Comparison of ENCODE assay signal across 21 cellular contexts in genomic region chr16:67518676-67519075, GRCh38. TPM values are rescaled to one million over a fixed set of nuclear protein-coding genes. Genes with fewer than 3 reads are reported as not detected.
DNase-seq lines count a peak whose midpoint lies in the region; ATAC-seq and TF ChIP-seq lines count a peak whose summit lies in the region.
"Had no signal": no experiment of that assay in that cellular context is flagged by ENCODE, and none has a peak within 500 bp of the region (broad histone marks: within the 10 kb centered on the region; RNA-seq: fewer than 3 reads in every experiment).

No MANE protein-coding gene starts in this region.

- H3K9ac ChIP-seq in BLaER1, result peak overlapping the region; percentile 74

- intact Hi-C loops in esophagus muscularis mucosa (cut with DNase I), result loop anchor here (5.0 kb wide), 1 partner anchor 36 kb away; the partner anchor contains the start of genes AGRP and ATP6V0D1

- H3K27ac ChIP-seq in BLaER1 (peak overlapping the region; percentile 91), esophagus muscularis mucosa (replicated peaks in 1 of 4) (no peak overlapping the region)
- H3K27ac ChIP-seq: cardiac muscle cell, neutrophil, suprapubic skin had no signal

- H3K4me3 ChIP-seq in BLaER1, result peak overlapping the region; percentile 49
- H3K4me3 ChIP-seq in GM08714 (ENCODE audit: low read length), result peak overlapping the region; percentile 41; the same call in 1 of the 2 replicates
- H3K4me3 ChIP-seq in esophagus muscularis mucosa, result no peak overlapping the region
- H3K4me3 ChIP-seq: cardiac muscle cell, suprapubic skin had no signal

- H3K36me3 Mint-ChIP-seq in activated T-helper 17 cell treated with anti-CD3 and anti-CD28 coated beads, Interleukin-2, amount 50 U/mL, for 72 hours (ENCODE audit: low read depth), result no peaks in the 10 kb centered on the region
- no peaks in the 10 kb centered on the region for H3K36me3 Mint-ChIP-seq in naive B cell

- no peaks in the 10 kb centered on the region for H4K20me1 ChIP-seq in BLaER1

- TF ChIP-seq EP300 in esophagus muscularis mucosa (IDR thresholded peaks at IDR 0.05), result no peak

- H3K9me3 Mint-ChIP-seq in activated T-helper 17 cell treated with anti-CD3 and anti-CD28 coated beads, Interleukin-2, amount 50 U/mL, for 72 hours, result no peaks in the 10 kb centered on the region
- no peaks in the 10 kb centered on the region for H3K9me3 Mint-ChIP-seq in naive B cell

- H3K27ac Mint-ChIP-seq in activated T-helper 17 cell treated with anti-CD3 and anti-CD28 coated beads, Interleukin-2, amount 50 U/mL, for 72 hours, result peak overlapping the region; percentile 73
- peak overlapping the region; percentile 97 to 100 (median 99) for H3K27ac Mint-ChIP-seq in naive B cell

- no peak for TF ChIP-seq POLR2A in esophagus muscularis mucosa (IDR thresholded peaks at IDR 0.05; ENCODE audit: low read depth)

- H3K27me3 Mint-ChIP-seq in activated T-helper 17 cell treated with anti-CD3 and anti-CD28 coated beads, Interleukin-2, amount 50 U/mL, for 72 hours, result no peaks in the 10 kb centered on the region
- H3K27me3 Mint-ChIP-seq in naive B cell, result no peaks in the 10 kb centered on the region

- WGBS in esophagus muscularis mucosa, result 80% methylated on average over 7 of the region's 8 CpGs

- H3K4me1 ChIP-seq in BLaER1 (peaks cover 90% of the 10 kb centered on the region), esophagus muscularis mucosa (peaks cover 10 to 29% (median 15%) of the 10 kb centered on the region in 4 donors)

- peaks cover 11% of the 10 kb centered on the region for H3K4me1 Mint-ChIP-seq in activated T-helper 17 cell treated with anti-CD3 and anti-CD28 coated beads, Interleukin-2, amount 50 U/mL, for 72 hours
- H3K4me1 Mint-ChIP-seq in naive B cell, result peaks cover 67 to 90% (median 78%) of the 10 kb centered on the region in 3 donors

- no peaks in the 10 kb centered on the region for H3K36me3 ChIP-seq in BLaER1
- H3K36me3 ChIP-seq in esophagus muscularis mucosa, result no peaks in the 10 kb centered on the region
- H3K36me3 ChIP-seq: cardiac muscle cell, neutrophil, suprapubic skin had no signal

- H3K4me2 ChIP-seq in BLaER1, result peak overlapping the region; percentile 93

- H3K9me3 ChIP-seq in BLaER1 (no peaks in the 10 kb centered on the region), esophagus muscularis mucosa (no peaks in the 10 kb centered on the region)
- H3K9me3 ChIP-seq: neutrophil, suprapubic skin had no signal

- H3K4me3 Mint-ChIP-seq in activated T-helper 17 cell treated with anti-CD3 and anti-CD28 coated beads, Interleukin-2, amount 50 U/mL, for 72 hours, result no peak overlapping the region
- peak overlapping the region; percentile 67 to 91 (median 85) for H3K4me3 Mint-ChIP-seq in naive B cell

- DNase-seq in naive B cell (no peak), NCI-H524 treated with DMSO at 0.1 percent for 48 hours (lab: John Stamatoyannopoulos, UW) (no peak), esophagus muscularis mucosa (ENCODE audit: extremely low spot score) (no peak)
- DNase-seq: amniotic stem cell; erythroblast; NCI-H1417 treated with DMSO at 0.1 percent for 48 hours; NCI-H2171; NCI-H526 treated with DMSO at 0.1 percent for 48 hours; SHP77 treated with DMSO at 0.1 percent for 48 hours; stimulated activated CD4-positive, alpha-beta T cell treated with anti-CD3 and anti-CD28 coated beads, Interleukin-4, amount 100 ng/mL, for 4 hours had no signal

- TF ChIP-seq CTCF in esophagus muscularis mucosa (IDR thresholded peaks at IDR 0.05), result no peak

- no peak for ATAC-seq in activated T-helper 17 cell treated with anti-CD3 and anti-CD28 coated beads, Interleukin-2, amount 50 U/mL, for 72 hours (replicated peaks)
- ATAC-seq in naive B cell (ENCODE audit: low read depth in 2 of 2) (no peak), GM19023 (IDR thresholded peaks at IDR 0.05; ENCODE audit: unreplicated experiment) (no peak)
- ATAC-seq: HCT116 had no signal

- H3K27me3 ChIP-seq in BLaER1, result no peaks in the 10 kb centered on the region
- H3K27me3 ChIP-seq in esophagus muscularis mucosa, result no peaks in the 10 kb centered on the region
- H3K27me3 ChIP-seq: neutrophil, suprapubic skin had no signal

RNA-seq across cellular contexts. Expression of gene RIPOR1, which starts 10.0 kb away (rescaled TPM):
- total RNA-seq in activated T-helper 17 cell treated with anti-CD3 and anti-CD28 coated beads, Interleukin-2, amount 50 U/mL, for 72 hours, result 10 to 100 TPM; 30.4 to 57.0 TPM
- polyA plus RNA-seq in naive B cell (ENCODE audit: low read depth in 6 of 6), result 10 to 100 TPM in 5 of 6 donors, 1 to 10 TPM in 1; 3.4 to 34.5 (median 16.5) TPM
- total RNA-seq in esophagus muscularis mucosa, result 100 to 1,000 TPM in 1 of 4 donors, 10 to 100 TPM in 3; 63.1 to 108 (median 68.4) TPM

RNA-seq across cellular contexts. Expression of gene AGRP, which starts 35.3 kb away (rescaled TPM):
- not detected for total RNA-seq in activated T-helper 17 cell treated with anti-CD3 and anti-CD28 coated beads, Interleukin-2, amount 50 U/mL, for 72 hours
- not detected for polyA plus RNA-seq in naive B cell (ENCODE audit: low read depth in 6 of 6)
- not detected for total RNA-seq in esophagus muscularis mucosa
- total RNA-seq: cardiac muscle cell; frontal cortex; M059J; suprapubic skin; T-helper 1 cell treated with Interleukin-12 subunit alpha and Interleukin-12 subunit beta and Interleukin-4 antibody, amounts not matched to agents 30 ng/mL and 1 ng/mL, for 36 hours had no signal
- polyA plus RNA-seq: cardiac muscle cell had no signal

RNA-seq across cellular contexts. Expression of gene ATP6V0D1, which starts 37.7 kb away (rescaled TPM):
- total RNA-seq in activated T-helper 17 cell treated with anti-CD3 and anti-CD28 coated beads, Interleukin-2, amount 50 U/mL, for 72 hours, result 10 to 100 TPM; 20.6 to 42.1 TPM
- polyA plus RNA-seq in naive B cell (ENCODE audit: low read depth in 6 of 6), result 100 to 1,000 TPM; 136 to 255 (median 157) TPM
- total RNA-seq in esophagus muscularis mucosa, result 100 to 1,000 TPM; 103 to 131 (median 119) TPM

RNA-seq across cellular contexts. Expression of gene CTCF, which starts 43.6 kb away (rescaled TPM):
- total RNA-seq in activated T-helper 17 cell treated with anti-CD3 and anti-CD28 coated beads, Interleukin-2, amount 50 U/mL, for 72 hours, result 10 to 100 TPM; 41.2 to 49.4 TPM
- 10 to 100 TPM; 40.2 to 93.3 (median 67.8) TPM for polyA plus RNA-seq in naive B cell (ENCODE audit: low read depth in 6 of 6)
- 10 to 100 TPM; 27.5 to 46.3 (median 38.5) TPM for total RNA-seq in esophagus muscularis mucosa

Comparison
In these comparisons a context has a peak if more than half of its experiments do, and no peak if none do; other contexts are left out.
1. H3K4me3 ChIP-seq: peak in BLaER1 (single experiment) and GM08714 (single experiment); none in esophagus muscularis mucosa (0 of 4).